In genomic region chr14:49858383-49858782, GRCh38 we compare ENCODE assay signal across 18 cellular contexts. TPM values are rescaled to one million over a fixed set of nuclear protein-coding genes. Genes with fewer than 3 reads are reported as not detected.
A peak's percentile ranks its signal among the peaks of the same experiment; 100 is the strongest.
DNase-seq lines count a peak whose midpoint lies in the region; ATAC-seq, FAIRE-seq and TF ChIP-seq lines count a peak whose summit lies in the region.
"Had no signal": no experiment of that assay in that cellular context is flagged by ENCODE, and none has a peak within 500 bp of the region (broad histone marks: within the 10 kb centered on the region; RNA-seq: fewer than 3 reads in every experiment).

No MANE protein-coding gene starts in this region.

- H3K14ac ChIP-seq in H1 (ENCODE audit: insufficient read length), result no peak overlapping the region

- no peaks in the 10 kb centered on the region for H3K27me3 Mint-ChIP-seq in mesothelial cell of epicardium (ENCODE audit: low read depth)
- H3K27me3 Mint-ChIP-seq: activated CD4-positive, alpha-beta T cell treated with anti-CD3 and anti-CD28 coated beads, Interleukin-2, amount 10 ng/mL, durations not matched to agents 7 days and 5 days had no signal

- no peak for TF ChIP-seq RAD21 in H1 (IDR thresholded peaks at IDR 0.05 in 1 of 2, conservative IDR thresholded peaks at IDR 0.05 in 1 of 2; ENCODE audit: low read depth in 2 of 2, low read length in 2 of 2)

- no peak for TF ChIP-seq POLR2A in H1 (IDR thresholded peaks at IDR 0.05; ENCODE audit: control extremely low read depth in 1 of 2, low read depth in 2 of 2, low read length in 2 of 2)

- H3K4me1 ChIP-seq in H1 (replicated peaks in 1 of 4; ENCODE audit: control insufficient read depth in 3 of 4, insufficient read depth in 4 of 4, low read length in 3 of 4), result peaks cover 0 to 4% (median 0%) of the 10 kb centered on the region in 4 experiments; a peak in 2 of 7 replicates
- H3K4me1 ChIP-seq: testis had no signal

- H3K56ac ChIP-seq in H1 (replicated peaks; ENCODE audit: insufficient read length, low read depth, low read length), result no peak overlapping the region

- ATAC-seq in GM18498 (IDR thresholded peaks at IDR 0.05; ENCODE audit: unreplicated experiment) (no peak), HG03196 (IDR thresholded peaks at IDR 0.05; ENCODE audit: unreplicated experiment) (no peak)

- peaks cover 11% of the 10 kb centered on the region for H3K4me1 Mint-ChIP-seq in mesothelial cell of epicardium

- no peak overlapping the region for H2BK20ac ChIP-seq in H1 (ENCODE audit: low read length)

- no peaks in the 10 kb centered on the region for H3K9me3 ChIP-seq in H1 (ENCODE audit: insufficient read depth in 2 of 2, low read depth in 1 of 2, low read length in 1 of 2)
- H3K9me3 ChIP-seq: Peyer's patch, testis had no signal

- POLR2A ChIA-PET in H1 (lab: Charles Lee; ENCODE audit: partially characterized antibody), result interaction anchor here (0.6 to 1.2 kb wide), 5 partner anchors 12 to 238 kb away, joined by 3 to 7 read pairs (median 3); partner anchors contain the start of genes ARF6, DNAAF2 and RPL36AL

- H3K18ac ChIP-seq in H1 (ENCODE audit: extremely low read depth, low read length), result no peak overlapping the region

- H3K9me3 Mint-ChIP-seq in mesothelial cell of epicardium, result no peaks in the 10 kb centered on the region
- H3K9me3 Mint-ChIP-seq: nephron progenitor cell had no signal

- H2BK5ac ChIP-seq in H1 (ENCODE audit: low read depth, low read length), result no peak overlapping the region

- H4K91ac ChIP-seq in H1 (replicated peaks; ENCODE audit: insufficient read length, low read length), result no peak overlapping the region

- no peaks in the 10 kb centered on the region for H3K36me3 Mint-ChIP-seq in mesothelial cell of epicardium

- H2BK12ac ChIP-seq in H1 (ENCODE audit: low read depth, low read length), result no peak overlapping the region

- TF ChIP-seq EP300 in H1 (IDR thresholded peaks at IDR 0.05; ENCODE audit: borderline replicate concordance in 1 of 2, low read depth in 2 of 2, low read length in 2 of 2), result no peak

- no peak overlapping the region for H3K27ac Mint-ChIP-seq in mesothelial cell of epicardium
- H3K27ac Mint-ChIP-seq: activated CD4-positive, alpha-beta T cell treated with anti-CD3 and anti-CD28 coated beads, Interleukin-2, amount 10 ng/mL, durations not matched to agents 7 days and 5 days; nephron progenitor cell had no signal

- no peak overlapping the region for H3K4me2 ChIP-seq in H1 (ENCODE audit: insufficient read depth in 1 of 2, low read depth in 2 of 2, low read length in 2 of 2)

- H2AFZ ChIP-seq in H1 (ENCODE audit: low read length), result no peak overlapping the region

- H3K4me3 ChIP-seq in GM12865 (ENCODE audit: low read depth, low read length) (no peak overlapping the region), H1 (ENCODE audit: extremely low read depth in 1 of 4, insufficient read depth in 2 of 4, low read depth in 3 of 4, low read length in 4 of 4) (no peak overlapping the region)
- H3K4me3 ChIP-seq: Peyer's patch, testis had no signal

- H4K20me1 ChIP-seq in H1 (replicated peaks in 1 of 2; ENCODE audit: control insufficient read depth in 1 of 2, insufficient read depth in 2 of 2, low read length in 2 of 2), result no peaks in the 10 kb centered on the region

- H3K9ac ChIP-seq in H1 (replicated peaks in 1 of 4; ENCODE audit: extremely low read depth in 1 of 4, low read depth in 3 of 4, low read length in 3 of 4), result no peak overlapping the region

- H3K4ac ChIP-seq in H1 (replicated peaks; ENCODE audit: insufficient read length, low read depth, low read length), result no peak overlapping the region

- no peaks in the 10 kb centered on the region for H3K79me1 ChIP-seq in H1 (ENCODE audit: low read depth, low read length)

- no peak for FAIRE-seq in H1 (lab: Jason Lieb, UNC)
- FAIRE-seq: colon, endothelial cell of umbilical vein, frontal cortex had no signal

- WGBS in H1 (ENCODE audit: extremely low coverage in 1 of 2, insufficient coverage in 1 of 2, insufficient read length in 1 of 2, insufficient replicate concordance in 2 of 2, low coverage in 1 of 2, low lambda C conversion rate in 2 of 2, missing lambda C conversion rate in 1 of 2), 2 experiments, result 86% methylated on average over 3 of the region's 3 CpGs; no CpG with 5 or more reads in 1 of the 2 experiments

- no peak overlapping the region for H2BK120ac ChIP-seq in H1 (replicated peaks; ENCODE audit: low read depth, low read length)

- no peaks in the 10 kb centered on the region for H3K79me2 ChIP-seq in H1 (ENCODE audit: control insufficient read depth in 1 of 2, insufficient read depth in 2 of 2, low read length in 2 of 2)

- DNase-seq in activated CD4-positive, alpha-beta T cell treated with anti-CD3 and anti-CD28 coated beads for 48 hours, result peak; percentile 26
- no peak for DNase-seq in activated CD4-positive, alpha-beta T cell treated with anti-CD3 and anti-CD28 coated beads for 1 hour
- DNase-seq in GM12865 (ENCODE audit: low read depth), result peak; percentile 70
- peak; percentile 28 to 68 for DNase-seq in NOMO-1 (lab: John Stamatoyannopoulos, UW; ENCODE audit: unreplicated experiment in 2 of 2)
- DNase-seq in H1 (ENCODE audit: low read depth in 1 of 2, low spot score in 2 of 2), result no peak
- DNase-seq in mesothelial cell of epicardium (ENCODE audit: low spot score in 2 of 2, unreplicated experiment in 2 of 2), result no peak
- DNase-seq: activated CD4-positive, alpha-beta T cell treated with anti-CD3 and anti-CD28 coated beads, Interleukin-2, amount 10 ng/mL, durations not matched to agents 7 days and 5 days; aorta; DMS153; GOT3; nephron progenitor cell; Peyer's patch; testis had no signal

- H4K5ac ChIP-seq in H1 (ENCODE audit: insufficient read length, low read depth, low read length), result no peak overlapping the region

- no peak for TF ChIP-seq CTCF in GM12865 (IDR thresholded peaks at IDR 0.05; ENCODE audit: insufficient read depth, low read depth, low read length, missing control alignments)
- TF ChIP-seq CTCF in H1 (IDR thresholded peaks at IDR 0.05; ENCODE audit: control extremely low read depth in 1 of 3, insufficient read depth in 1 of 3, low read depth in 1 of 3, low read length in 3 of 3), result no peak
- TF ChIP-seq CTCF in mesothelial cell of epicardium (IDR thresholded peaks at IDR 0.05; ENCODE audit: unreplicated experiment), result no peak

- H2BK15ac ChIP-seq in H1 (ENCODE audit: low read length), result no peak overlapping the region

- no peak overlapping the region for H3K27ac ChIP-seq in H1 (ENCODE audit: low read depth, low read length)
- H3K27ac ChIP-seq: Peyer's patch, testis had no signal

- no peak overlapping the region for H2AK5ac ChIP-seq in H1 (ENCODE audit: low read depth, low read length)

- H3K36me3 ChIP-seq in H1 (ENCODE audit: control insufficient read depth in 2 of 4, insufficient read depth in 4 of 4, low read length in 3 of 4), result no peaks in the 10 kb centered on the region
- H3K36me3 ChIP-seq: Peyer's patch had no signal

- H3K4me3 Mint-ChIP-seq in mesothelial cell of epicardium, result no peak overlapping the region
- H3K4me3 Mint-ChIP-seq: activated CD4-positive, alpha-beta T cell treated with anti-CD3 and anti-CD28 coated beads, Interleukin-2, amount 10 ng/mL, durations not matched to agents 7 days and 5 days; nephron progenitor cell had no signal

- no peaks in the 10 kb centered on the region for H3K27me3 ChIP-seq in H1 (replicated peaks in 1 of 4; ENCODE audit: control insufficient read depth in 3 of 4, extremely low read depth in 1 of 4, insufficient read depth in 3 of 4, low read length in 3 of 4)
- H3K27me3 ChIP-seq: Peyer's patch, testis had no signal

- H3K23ac ChIP-seq in H1 (ENCODE audit: insufficient read length), result no peak overlapping the region

- H4K8ac ChIP-seq in H1 (ENCODE audit: extremely low read depth, insufficient read depth, low read length), result no peak overlapping the region

- H3K23me2 ChIP-seq in H1 (ENCODE audit: low read depth, low read length), result peaks cover 8% of the 10 kb centered on the region; the same call in 1 of the 2 replicates

- CTCF ChIA-PET in H1 (lab: Charles Lee; ENCODE audit: partially characterized antibody), result interaction anchor here (0.6 kb wide), 2 partner anchors 223 to 739 kb away, joined by 3 read pairs; no protein-coding TSS in a partner anchor

TF ChIP-seq in H1, 55 proteins besides CTCF, POLR2A, EP300 and RAD21:
- no peak for TF ChIP-seq CREB1 (IDR thresholded peaks at IDR 0.05)
- peak; percentile 88 for TF ChIP-seq SRF (IDR thresholded peaks at IDR 0.05; ENCODE audit: low read depth, low read length)
TF ChIP-seq in H1: peak in this region for 1.

RNA-seq across cellular contexts. Expression of gene NEMF, which starts 5.8 kb away (rescaled TPM):
- 44.5 and 45.5 TPM in 2 replicates for total RNA-seq in H1 (2021; fragmentation: NEBNext Ultra II Directional; extraction: Animal tissue kit (Norgen Biotek cat#: 25700))
- polyA plus RNA-seq in H1 (2011; rRNA removed), result 7.4 and 8.3 TPM in 2 replicates
- 15.0 TPM for polyA plus RNA-seq in H1 (2011; cell fraction: cytosol; rRNA removed)
- polyA plus RNA-seq in H1 (2011; cell fraction: nucleus; rRNA removed), result 12.6 TPM
- 26.4 to 41.3 TPM (median 30.9 TPM) in 4 replicates for polyA plus RNA-seq in H1 (2012, experiment 1 of 2)
- 10.4 TPM for polyA plus RNA-seq in H1 (2012, experiment 2 of 2)
- 55.6 TPM for polyA plus RNA-seq in H1 (2013, experiment 1 of 2)
- 53.5 TPM for polyA plus RNA-seq in H1 (2013, experiment 2 of 2)
- 49.8 and 54.2 TPM in 2 replicates for polyA minus RNA-seq in H1 (2011; rRNA and poly(A)+ RNA removed)
- 20.5 TPM for polyA minus RNA-seq in H1 (2011; cell fraction: cytosol; rRNA and poly(A)+ RNA removed)
- polyA minus RNA-seq in H1 (2011; cell fraction: nucleus; rRNA and poly(A)+ RNA removed), result 94.3 TPM
- total RNA-seq in mesothelial cell of epicardium, result 83.5 to 94.9 TPM (median 91.2 TPM) in 3 replicates

RNA-seq across cellular contexts. Expression of gene ARF6, which starts 34.5 kb away (rescaled TPM):
- total RNA-seq in H1 (2021; fragmentation: NEBNext Ultra II Directional; extraction: Animal tissue kit (Norgen Biotek cat#: 25700)), result 56.7 and 56.9 TPM in 2 replicates
- polyA plus RNA-seq in H1 (2011; rRNA removed), result 17.2 and 20.8 TPM in 2 replicates
- polyA plus RNA-seq in H1 (2011; cell fraction: cytosol; rRNA removed), result 21.3 TPM
- 18.2 TPM for polyA plus RNA-seq in H1 (2011; cell fraction: nucleus; rRNA removed)
- 24.0 to 30.3 TPM (median 25.4 TPM) in 4 replicates for polyA plus RNA-seq in H1 (2012, experiment 1 of 2)
- polyA plus RNA-seq in H1 (2012, experiment 2 of 2), result 13.2 TPM
- polyA plus RNA-seq in H1 (2013, experiment 1 of 2), result 31.5 TPM
- polyA plus RNA-seq in H1 (2013, experiment 2 of 2), result 32.3 TPM
- 17.7 and 21.3 TPM in 2 replicates for polyA minus RNA-seq in H1 (2011; rRNA and poly(A)+ RNA removed)
- 14.9 TPM for polyA minus RNA-seq in H1 (2011; cell fraction: cytosol; rRNA and poly(A)+ RNA removed)
- polyA minus RNA-seq in H1 (2011; cell fraction: nucleus; rRNA and poly(A)+ RNA removed), result 22.1 TPM
- total RNA-seq in mesothelial cell of epicardium, result 33.7 to 36.0 TPM (median 34.0 TPM) in 3 replicates

Comparison
In these comparisons a context has a peak if more than half of its experiments do, and no peak if none do; other contexts are left out.
1. DNase-seq: peak in activated CD4-positive, alpha-beta T cell treated with anti-CD3 and anti-CD28 coated beads for 48 hours (single experiment), GM12865 (single experiment) and NOMO-1 (2 of 2); none in activated CD4-positive, alpha-beta T cell treated with anti-CD3 and anti-CD28 coated beads for 1 hour (single experiment), H1 (0 of 2) and mesothelial cell of epicardium (0 of 2).